19 cellular contexts compared by ENCODE assay signal in the genomic region with DNA sequence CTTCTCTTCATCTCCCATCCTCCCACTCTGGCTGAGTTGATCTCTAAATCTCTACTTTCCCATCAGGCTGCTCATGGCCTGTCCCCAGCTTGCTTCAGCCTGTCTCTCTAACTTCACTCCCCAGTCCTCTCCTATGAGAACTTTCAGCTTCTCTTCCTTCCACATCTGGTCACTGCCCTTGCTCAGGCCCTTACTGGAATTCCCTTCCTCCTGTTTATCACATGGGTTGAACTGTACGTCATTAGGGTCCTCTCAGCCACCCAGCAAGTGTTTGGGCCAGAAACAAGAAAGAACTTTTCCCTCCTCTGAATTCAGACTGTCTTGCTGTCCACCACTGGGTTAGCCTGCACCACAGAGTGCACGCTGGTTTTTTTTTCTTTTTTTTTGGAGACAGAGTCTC. TPM values are rescaled to one million over a fixed set of nuclear protein-coding genes. Genes with fewer than 3 reads are reported as not detected.
A peak's percentile ranks its signal among the peaks of the same experiment; 100 is the strongest.
DNase-seq lines count a peak whose midpoint lies in the region; ATAC-seq and TF ChIP-seq lines count a peak whose summit lies in the region.
"Had no signal": no experiment of that assay in that cellular context is flagged by ENCODE, and none has a peak within 500 bp of the region (broad histone marks: within the 10 kb centered on the region; RNA-seq: fewer than 3 reads in every experiment).

No MANE protein-coding gene starts in this region.

- WGBS in mammary epithelial cell (ENCODE audit: low coverage, missing lambda C conversion rate): 100% methylated on average over 2 of the region's 2 CpGs

- DNase-seq in MCF 10A (ENCODE audit: unreplicated experiment): no peak
- DNase-seq in mammary epithelial cell: no peak
- peak; percentile 63 for DNase-seq in choroid plexus epithelial cell (ENCODE audit: low read depth)
- DNase-seq in upper lobe of right lung: no peak
- DNase-seq in activated gamma-delta T cell (lab: John Stamatoyannopoulos, UW): no peak
- no peak for DNase-seq in D341Med (ENCODE audit: low spot score)
- no peak for DNase-seq in activated CD4-positive, alpha-beta memory T cell treated with anti-CD3 and anti-CD28 coated beads for 36 hours
- DNase-seq: activated naive CD4-positive, alpha-beta T cell treated with anti-CD3 and anti-CD28 coated beads for 36 hours; aorta; effector CD4-positive, alpha-beta T cell; esophagus squamous epithelium; HCEC 1CT; NCI-H1105; NCI-H510A; stimulated activated CD4-positive, alpha-beta T cell treated with anti-CD3 and anti-CD28 coated beads, Interleukin-4, amount 100 ng/mL, for 24 hours had no signal

- no peaks in the 10 kb centered on the region for H3K9me3 Mint-ChIP-seq in MCF 10A (ENCODE audit: unreplicated experiment)
- no peaks in the 10 kb centered on the region for H3K9me3 Mint-ChIP-seq in nephron
- no peaks in the 10 kb centered on the region for H3K9me3 Mint-ChIP-seq in activated CD4-positive, alpha-beta memory T cell treated with anti-CD3 and anti-CD28 coated beads for 36 hours
- H3K9me3 Mint-ChIP-seq: activated naive CD4-positive, alpha-beta T cell treated with anti-CD3 and anti-CD28 coated beads for 36 hours; neural progenitor cell had no signal

- H3K36me3 Mint-ChIP-seq in MCF 10A (ENCODE audit: insufficient read depth, unreplicated experiment) (peaks cover 35% of the 10 kb centered on the region), nephron (ENCODE audit: low read depth) (peaks cover 26% of the 10 kb centered on the region)
- no peaks in the 10 kb centered on the region for H3K36me3 Mint-ChIP-seq in activated CD4-positive, alpha-beta memory T cell treated with anti-CD3 and anti-CD28 coated beads for 36 hours

- peaks cover 90% of the 10 kb centered on the region for H3K79me2 ChIP-seq in mammary epithelial cell (ENCODE audit: insufficient read depth, low read length)

- H3K27me3 ChIP-seq in mammary epithelial cell (ENCODE audit: insufficient read depth, low read length): no peaks in the 10 kb centered on the region
- H3K27me3 ChIP-seq in upper lobe of right lung: no peaks in the 10 kb centered on the region
- H3K27me3 ChIP-seq: BLaER1, esophagus squamous epithelium, neural progenitor cell had no signal

- in situ Hi-C loops in mammary epithelial cell (cut with MboI; ENCODE audit: low sequenced_read_pairs in 2 of 2): no loop called here

- ATAC-seq in upper lobe of right lung: no peak

- H3K27ac Mint-ChIP-seq in MCF 10A (ENCODE audit: low read depth, unreplicated experiment) (peak overlapping the region; percentile 36), nephron (peak overlapping the region in 1 of 3 experiments; percentile 19)
- H3K27ac Mint-ChIP-seq in activated CD4-positive, alpha-beta memory T cell treated with anti-CD3 and anti-CD28 coated beads for 36 hours: no peak overlapping the region
- H3K27ac Mint-ChIP-seq: activated naive CD4-positive, alpha-beta T cell treated with anti-CD3 and anti-CD28 coated beads for 36 hours; neural progenitor cell had no signal

- H3K4me3 Mint-ChIP-seq in MCF 10A (ENCODE audit: unreplicated experiment): no peak overlapping the region
- H3K4me3 Mint-ChIP-seq in nephron: peak overlapping the region in 2 of 3 experiments; percentile 51 to 59
- H3K4me3 Mint-ChIP-seq in activated CD4-positive, alpha-beta memory T cell treated with anti-CD3 and anti-CD28 coated beads for 36 hours: no peak overlapping the region
- H3K4me3 Mint-ChIP-seq: activated naive CD4-positive, alpha-beta T cell treated with anti-CD3 and anti-CD28 coated beads for 36 hours; neural progenitor cell had no signal

- H2AFZ ChIP-seq in mammary epithelial cell (ENCODE audit: low read depth, low read length): no peak overlapping the region
- H2AFZ ChIP-seq: neural progenitor cell had no signal

- intact Hi-C loops in MCF 10A (cut with micrococcal nuclease): no loop called here
- intact Hi-C loops in mammary epithelial cell (cut with micrococcal nuclease): loop anchor here (10.0 kb wide), 1 partner anchor 451 kb away; no protein-coding TSS in a partner anchor
- intact Hi-C loops in upper lobe of right lung (cut with DNase I): no loop called here
- intact Hi-C loops in activated CD4-positive, alpha-beta memory T cell treated with anti-CD3 and anti-CD28 coated beads for 36 hours (cut with micrococcal nuclease): no loop called here

- no peak overlapping the region for H3K4me3 ChIP-seq in mammary epithelial cell (replicated peaks in 1 of 3; ENCODE audit: insufficient read depth in 1 of 3, low read depth in 2 of 3, low read length in 3 of 3)
- H3K4me3 ChIP-seq in choroid plexus epithelial cell (ENCODE audit: low read depth, low read length): no peak overlapping the region
- no peak overlapping the region for H3K4me3 ChIP-seq in upper lobe of right lung
- H3K4me3 ChIP-seq: BLaER1, esophagus squamous epithelium, neural progenitor cell, skin epidermis had no signal

- BruUV-seq in MCF 10A (replicated peaks; lab: Mats Ljungman, UMichigan): no TSS peak
- no TSS peak for BruUV-seq in mammary epithelial cell (replicated peaks; lab: Mats Ljungman, UMichigan)

- dilution Hi-C loops in mammary epithelial cell (cut with HindIII; ENCODE audit: low sequenced_read_pairs): no loop called here

- H3K9me3 ChIP-seq in mammary epithelial cell (replicated peaks; ENCODE audit: insufficient read depth, low read length): no peaks in the 10 kb centered on the region
- no peaks in the 10 kb centered on the region for H3K9me3 ChIP-seq in upper lobe of right lung
- H3K9me3 ChIP-seq: BLaER1, esophagus squamous epithelium had no signal

- H3K4me1 ChIP-seq in mammary epithelial cell (ENCODE audit: insufficient read depth, low read length): peaks cover 8% of the 10 kb centered on the region
- peaks cover 17% of the 10 kb centered on the region for H3K4me1 ChIP-seq in upper lobe of right lung

- CTCF ChIA-PET in MCF 10A (lab: Yijun Ruan, JAX): no interaction called here
- CTCF ChIA-PET in mammary epithelial cell (lab: Charles Lee; ENCODE audit: low non-redundant PET): no interaction called here
- CTCF ChIA-PET in activated CD4-positive, alpha-beta memory T cell treated with anti-CD3 and anti-CD28 coated beads for 36 hours (lab: Charles Lee): no interaction called here

- H3K4me1 Mint-ChIP-seq in MCF 10A (ENCODE audit: insufficient read depth, unreplicated experiment) (peaks cover 22% of the 10 kb centered on the region), nephron (peaks cover 22% of the 10 kb centered on the region)
- peaks cover 34% of the 10 kb centered on the region for H3K4me1 Mint-ChIP-seq in activated CD4-positive, alpha-beta memory T cell treated with anti-CD3 and anti-CD28 coated beads for 36 hours (ENCODE audit: low read depth)

- H4K20me1 ChIP-seq in mammary epithelial cell (ENCODE audit: insufficient read depth, low read length): no peaks in the 10 kb centered on the region

- H3K36me3 ChIP-seq in mammary epithelial cell (ENCODE audit: insufficient read depth, low read length): no peaks in the 10 kb centered on the region
- peaks cover 29% of the 10 kb centered on the region for H3K36me3 ChIP-seq in upper lobe of right lung
- H3K36me3 ChIP-seq: neural progenitor cell had no signal

- TF ChIP-seq CTCF in MCF 10A (IDR thresholded peaks at IDR 0.05; ENCODE audit: unreplicated experiment): no peak
- TF ChIP-seq CTCF in mammary epithelial cell (conservative IDR thresholded peaks at IDR 0.05 in 1 of 2, IDR thresholded peaks at IDR 0.05 in 1 of 2; ENCODE audit: extremely low read depth in 1 of 2, insufficient read depth in 1 of 2, low read depth in 1 of 2, low read length in 2 of 2): no peak
- TF ChIP-seq CTCF in choroid plexus epithelial cell (conservative IDR thresholded peaks at IDR 0.05; ENCODE audit: low read depth, low read length): no peak
- TF ChIP-seq CTCF in nephron (IDR thresholded peaks at IDR 0.05; ENCODE audit: unreplicated experiment in 3 of 3): no peak
- TF ChIP-seq CTCF in upper lobe of right lung (IDR thresholded peaks at IDR 0.05): no peak

- no peaks in the 10 kb centered on the region for H3K27me3 Mint-ChIP-seq in MCF 10A (ENCODE audit: insufficient read depth, unreplicated experiment)
- no peaks in the 10 kb centered on the region for H3K27me3 Mint-ChIP-seq in nephron (ENCODE audit: low read depth)
- H3K27me3 Mint-ChIP-seq in activated CD4-positive, alpha-beta memory T cell treated with anti-CD3 and anti-CD28 coated beads for 36 hours: no peaks in the 10 kb centered on the region

- no peak overlapping the region for H3K4me2 ChIP-seq in mammary epithelial cell (ENCODE audit: insufficient read depth, low read depth, low read length)
- H3K4me2 ChIP-seq: BLaER1, neural progenitor cell had no signal

- no peak overlapping the region for H3K9ac ChIP-seq in mammary epithelial cell (ENCODE audit: insufficient read depth, low read length)
- H3K9ac ChIP-seq: BLaER1, neural progenitor cell had no signal

- POLR2A ChIA-PET in MCF 10A (lab: Yijun Ruan, JAX): no interaction called here
- POLR2A ChIA-PET in activated CD4-positive, alpha-beta memory T cell treated with anti-CD3 and anti-CD28 coated beads for 36 hours (lab: Charles Lee): interaction anchor here (0.6 kb wide), 1 partner anchor 724 kb away, joined by 5 read pairs; no protein-coding TSS in a partner anchor

- no peak overlapping the region for H3K27ac ChIP-seq in mammary epithelial cell (ENCODE audit: insufficient read depth, low read depth, low read length)
- peak overlapping the region; percentile 11 for H3K27ac ChIP-seq in upper lobe of right lung
- H3K27ac ChIP-seq: BLaER1, neural progenitor cell, skin epidermis had no signal

RNA-seq across cellular contexts. Expression of a gene that starts 5.0 kb away (rescaled TPM):
- total RNA-seq in MCF 10A (2022) (44.5 and 46.9 TPM in 2 replicates), mammary epithelial cell (10 to 100 TPM; 31.3 to 46.6 TPM), upper lobe of right lung (56.2 TPM)
- 2.9 TPM for polyA plus RNA-seq in mammary epithelial cell
- polyA minus RNA-seq in mammary epithelial cell: 23.6 TPM
- 10 to 100 TPM; 27.9 to 29.7 TPM for total RNA-seq in activated CD4-positive, alpha-beta memory T cell treated with anti-CD3 and anti-CD28 coated beads for 36 hours

Comparison
In these comparisons a context has a peak if more than half of its experiments do, and no peak if none do; other contexts are left out.
1. H3K4me3 Mint-ChIP-seq: peak in nephron (2 of 3); none in MCF 10A (single experiment) and activated CD4-positive, alpha-beta memory T cell treated with anti-CD3 and anti-CD28 coated beads for 36 hours (single experiment).